ENCODE assay signal across 8 cellular contexts in the genomic region with DNA sequence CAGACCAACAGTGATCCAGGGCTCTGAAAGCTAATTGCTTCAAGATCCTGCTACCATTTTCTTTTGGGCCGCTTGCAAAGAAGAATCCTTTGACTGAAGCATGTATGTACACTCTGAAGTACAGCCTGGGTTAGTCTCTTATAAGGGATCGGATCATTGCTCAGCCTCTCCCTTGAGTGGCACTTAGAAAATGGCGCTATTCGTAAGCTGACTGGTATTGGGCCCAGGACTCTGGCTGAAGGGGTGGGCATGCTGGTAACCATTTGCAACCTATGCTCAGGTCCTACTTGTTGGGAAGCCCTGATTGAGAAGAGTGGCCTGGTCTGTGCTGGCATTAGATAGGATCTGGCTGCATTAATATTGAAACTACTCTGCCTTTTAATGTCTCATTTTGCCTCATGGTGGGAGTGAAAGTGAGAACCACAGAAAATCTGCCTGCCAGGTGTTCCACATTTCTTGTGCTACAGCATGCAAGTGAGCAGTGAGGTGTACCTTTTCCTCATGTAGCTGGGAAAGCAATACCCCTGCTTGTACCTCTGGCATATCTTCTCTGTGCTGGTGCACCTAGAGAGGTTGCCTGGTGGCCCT. TPM values are rescaled to one million over a fixed set of nuclear protein-coding genes. Genes with fewer than 3 reads are reported as not detected.
DNase-seq lines count a peak whose midpoint lies in the region; ATAC-seq and TF ChIP-seq lines count a peak whose summit lies in the region.

No MANE protein-coding gene starts in this region.

- DNase-seq in GM06990 (ENCODE audit: extremely low read depth, insufficient read length) (peak; percentile 69), Peyer's patch (no peak), occipital lobe (lab: John Stamatoyannopoulos, UW) (no peak), activated gamma-delta T cell (lab: John Stamatoyannopoulos, UW) (no peak), uterus (no peak)
- DNase-seq in stimulated activated naive CD4-positive, alpha-beta T cell treated with Interleukin-2 at 50 U/mL for 16 hours (lab: John Stamatoyannopoulos, UW), result no peak

- H3K27ac ChIP-seq in Peyer's patch, result peak overlapping the region in 3 of 4 donors; percentile 6 to 86 (median 39)
- no peak overlapping the region for H3K27ac ChIP-seq in uterus

- H3K27me3 ChIP-seq in GM06990 (replicated peaks; ENCODE audit: control insufficient read depth, insufficient read depth, low read length), result no peaks in the 10 kb centered on the region
- H3K27me3 ChIP-seq in Peyer's patch, result no peaks in the 10 kb centered on the region
- H3K27me3 ChIP-seq in uterus, result no peaks in the 10 kb centered on the region

- H3K36me3 ChIP-seq in GM06990 (ENCODE audit: control insufficient read depth, insufficient read depth, low read length) (peaks cover 7% of the 10 kb centered on the region), Peyer's patch (peaks cover 0 to 12% (median 0%) of the 10 kb centered on the region in 3 donors), uterus (no peaks in the 10 kb centered on the region)

- intact Hi-C loops in uterus (cut with DNase I; ENCODE audit: low total_unique reads), result no loop called here

- no peaks in the 10 kb centered on the region for H3K9me3 ChIP-seq in Peyer's patch
- H3K9me3 ChIP-seq in uterus, result no peaks in the 10 kb centered on the region

- H3K4me3 ChIP-seq in GM06990 (replicated peaks; ENCODE audit: low read depth, low read length), result no peak overlapping the region
- H3K4me3 ChIP-seq in Peyer's patch, result peak overlapping the region in 1 of 4 donors; percentile 35
- no peak overlapping the region for H3K4me3 ChIP-seq in uterus

- ATAC-seq in GM19043 (IDR thresholded peaks at IDR 0.05; ENCODE audit: low read depth, unreplicated experiment) (peak; percentile 56), HG02973 (IDR thresholded peaks at IDR 0.05; ENCODE audit: unreplicated experiment) (peak; percentile 71)

- H3K4me1 ChIP-seq in Peyer's patch (peaks cover 0 to 46% (median 28%) of the 10 kb centered on the region in 4 donors), uterus (no peaks in the 10 kb centered on the region)

- TF ChIP-seq CTCF in GM06990 (IDR thresholded peaks at IDR 0.05; ENCODE audit: insufficient read depth, low read length, poor library complexity, severe bottlenecking) (no peak), Peyer's patch (IDR thresholded peaks at IDR 0.05) (no peak), uterus (IDR thresholded peaks at IDR 0.05) (no peak)

- TF ChIP-seq POLR2A in Peyer's patch (IDR thresholded peaks at IDR 0.05), result no peak
- TF ChIP-seq POLR2A in uterus (IDR thresholded peaks at IDR 0.05), result no peak

RNA-seq across cellular contexts. Expression of a gene that starts 0.7 kb away (rescaled TPM):
- total RNA-seq in Peyer's patch (100 to 1,000 TPM; 106 to 182 (median 117) TPM), occipital lobe (70.3 TPM), uterus (10 to 100 TPM; 10.3 to 53.2 (median 27.0) TPM)

Comparison
In these comparisons a context has a peak if more than half of its experiments do, and no peak if none do; other contexts are left out.
1. H3K27ac ChIP-seq: peak in Peyer's patch (3 of 4); none in uterus (0 of 2).